24 cellular contexts compared by ENCODE assay signal in genomic region chr10:19833508-19833824, GRCh38. TPM values are rescaled to one million over a fixed set of nuclear protein-coding genes. Genes with fewer than 3 reads are reported as not detected.
"Had no signal": no experiment of that assay in that cellular context is flagged by ENCODE, and none has a peak within 500 bp of the region (broad histone marks: within the 10 kb centered on the region; RNA-seq: fewer than 3 reads in every experiment).

No MANE protein-coding gene starts in this region.

- H3K4me1 Mint-ChIP-seq: activated CD4-positive, alpha-beta T cell treated with anti-CD3 and anti-CD28 coated beads, Interleukin-2, amount 10 ng/mL, durations not matched to agents 24 days and 14 days; naive B cell had no signal

- H3K4me3 Mint-ChIP-seq: activated CD4-positive, alpha-beta T cell treated with anti-CD3 and anti-CD28 coated beads, Interleukin-2, amount 10 ng/mL, durations not matched to agents 24 days and 14 days; activated CD8-positive, alpha-beta T cell treated with anti-CD3 and anti-CD28 coated beads, Interleukin-2, amount 10 ng/mL, durations not matched to agents 7 days and 5 days; activated naive CD8-positive, alpha-beta T cell; activated T-cell treated with anti-CD3 and anti-CD28 coated beads, Interleukin-2, amount 50 U/mL, for 72 hours; naive B cell had no signal

- DNase-seq: activated CD4-positive, alpha-beta T cell treated with anti-CD3 and anti-CD28 coated beads, Interleukin-2, amount 10 ng/mL, durations not matched to agents 24 days and 14 days; activated CD4-positive, CD25-positive, alpha-beta regulatory T cell; activated CD8-positive, alpha-beta memory T cell treated with anti-CD3 and anti-CD28 coated beads, Interleukin-2, amount 50 U/mL, for 48 hours; activated CD8-positive, alpha-beta T cell treated with anti-CD3 and anti-CD28 coated beads, Interleukin-2, amount 10 ng/mL, durations not matched to agents 7 days and 5 days; activated gamma-delta T cell treated with Interleukin-2 at 50 U/mL for 16 hours; activated T-cell treated with anti-CD3 and anti-CD28 coated beads, Interleukin-2, amount 50 U/mL, for 72 hours; amniotic stem cell; body of pancreas; central memory CD4-positive, alpha-beta T cell; colonic mucosa; effector CD8-positive, alpha-beta T cell; heart right ventricle; naive B cell; small intestine; stimulated activated CD4-positive, alpha-beta T cell treated with anti-CD3 and anti-CD28 coated beads, Interleukin-4, amount 100 ng/mL, for 4 hours; stimulated activated CD8-positive, alpha-beta memory T cell treated with anti-CD3 and anti-CD28 coated beads, Interleukin-4, amount 100 ng/mL, for 48 hours; stimulated activated naive CD4-positive, alpha-beta T cell treated with Interleukin-2 at 50 U/mL for 16 hours; substantia nigra; SW 1271; transverse colon had no signal

- H3K27ac ChIP-seq: body of pancreas, colonic mucosa, gastroesophageal sphincter, transverse colon had no signal

- H3K4me3 ChIP-seq: body of pancreas, colonic mucosa, gastroesophageal sphincter, transverse colon had no signal

- ATAC-seq: activated CD8-positive, alpha-beta T cell treated with anti-CD3 and anti-CD28 coated beads, Interleukin-2, amount 10 ng/mL, durations not matched to agents 7 days and 5 days; activated T-cell treated with anti-CD3 and anti-CD28 coated beads, Interleukin-2, amount 50 U/mL, for 72 hours; body of pancreas; gastroesophageal sphincter; heart right ventricle; left lobe of liver had no signal

- H3K27me3 Mint-ChIP-seq: activated CD4-positive, alpha-beta T cell treated with anti-CD3 and anti-CD28 coated beads, Interleukin-2, amount 10 ng/mL, durations not matched to agents 24 days and 14 days had no signal

- H3K36me3 ChIP-seq: colonic mucosa, gastroesophageal sphincter, transverse colon had no signal

- H3K36me3 Mint-ChIP-seq: activated naive CD8-positive, alpha-beta T cell; naive B cell had no signal

- H3K9me3 ChIP-seq: body of pancreas, colonic mucosa, gastroesophageal sphincter, transverse colon had no signal

- H3K27me3 ChIP-seq: body of pancreas, colonic mucosa, gastroesophageal sphincter, heart right ventricle, transverse colon had no signal

- H3K4me1 ChIP-seq: body of pancreas, colonic mucosa had no signal

- H3K27ac Mint-ChIP-seq: activated CD4-positive, alpha-beta T cell treated with anti-CD3 and anti-CD28 coated beads, Interleukin-2, amount 10 ng/mL, durations not matched to agents 24 days and 14 days; activated CD8-positive, alpha-beta T cell treated with anti-CD3 and anti-CD28 coated beads, Interleukin-2, amount 10 ng/mL, durations not matched to agents 7 days and 5 days; activated naive CD8-positive, alpha-beta T cell; activated T-cell treated with anti-CD3 and anti-CD28 coated beads, Interleukin-2, amount 50 U/mL, for 72 hours; naive B cell had no signal

RNA-seq across cellular contexts. Expression of gene PLXDC2, which starts 17.2 kb away (rescaled TPM):
- total RNA-seq: activated CD4-positive, alpha-beta T cell treated with anti-CD3 and anti-CD28 coated beads, Interleukin-2, amount 10 ng/mL, durations not matched to agents 24 days and 14 days; T-helper 2 cell treated with Interferon-gamma antibody and Interleukin-4, amounts not matched to agents 100 ng/mL and 5 ng/mL, for 36 hours had no signal
